In the genomic region with DNA sequence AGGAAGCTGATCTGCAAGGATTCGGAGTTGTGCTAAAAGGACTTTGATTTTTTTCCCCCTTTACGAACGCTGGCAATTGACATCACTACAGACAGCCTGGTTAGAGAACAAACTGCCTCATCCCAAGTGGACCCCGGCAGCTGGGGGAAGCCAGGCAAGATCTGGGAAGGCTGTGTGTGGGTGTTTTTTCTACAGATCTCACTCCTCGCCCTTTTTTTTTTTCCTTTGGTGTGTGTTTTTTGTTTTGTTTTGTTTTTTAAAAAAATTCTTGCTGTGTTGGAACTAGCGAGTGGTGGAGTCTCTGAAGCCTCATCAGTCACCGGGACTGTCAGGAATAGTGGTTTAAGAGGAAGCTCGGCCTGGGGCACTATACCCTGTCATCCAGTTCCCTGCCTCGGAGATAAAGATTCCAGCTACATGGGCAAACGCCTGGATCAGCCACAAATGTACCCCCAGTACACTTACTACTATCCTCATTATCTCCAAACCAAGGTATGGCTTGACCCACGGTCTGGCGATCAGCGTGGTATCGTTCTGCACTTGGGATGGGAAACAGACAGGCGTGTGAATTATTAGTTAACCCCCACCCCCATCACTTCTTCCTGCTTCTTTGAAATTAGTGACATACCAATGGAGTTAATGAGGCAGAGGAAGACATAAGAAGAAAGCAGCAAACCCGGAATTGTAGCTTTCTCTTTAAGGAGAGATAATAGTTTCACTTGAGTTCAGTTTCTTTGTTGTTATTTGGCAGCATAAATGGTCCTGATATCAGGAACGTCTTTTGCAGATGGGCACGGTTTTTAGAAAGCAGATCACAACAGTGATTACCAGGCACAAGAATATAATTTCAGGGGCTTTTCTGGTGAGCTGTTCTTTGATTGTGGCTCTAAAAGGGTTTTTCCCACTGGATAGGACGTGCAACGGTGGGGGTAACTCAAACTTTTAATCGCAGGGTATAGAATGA, we compare ENCODE assay signal across 8 cellular contexts. TPM values are rescaled to one million over a fixed set of nuclear protein-coding genes. Genes with fewer than 3 reads are reported as not detected.
DNase-seq lines count a peak whose midpoint lies in the region; ATAC-seq and TF ChIP-seq lines count a peak whose summit lies in the region.

No MANE protein-coding gene starts in this region.

- H3K9me3 ChIP-seq in MG63 (no peaks in the 10 kb centered on the region), lower lobe of right lung (no peaks in the 10 kb centered on the region), tibial artery (no peaks in the 10 kb centered on the region)

- H3K9me3 Mint-ChIP-seq in chondrocyte (ENCODE audit: low read depth), result no peaks in the 10 kb centered on the region

- peaks cover 44% of the 10 kb centered on the region for H3K4me1 Mint-ChIP-seq in chondrocyte (ENCODE audit: low read depth)

- ATAC-seq in GM21723 (IDR thresholded peaks at IDR 0.05; ENCODE audit: unreplicated experiment), result peak; percentile 64
- peak; percentile 29 to 49 for ATAC-seq in lower lobe of right lung

- no peaks in the 10 kb centered on the region for H3K4me1 ChIP-seq in lower lobe of right lung
- peaks cover 0 to 26% (median 6%) of the 10 kb centered on the region in 4 donors for H3K4me1 ChIP-seq in tibial artery

- H3K27ac ChIP-seq in lower lobe of right lung, result peak overlapping the region; percentile 85
- peak overlapping the region; percentile 82 to 89 for H3K27ac ChIP-seq in tibial artery

- intact Hi-C loops in lower lobe of right lung (cut with DNase I), result loop anchor here (10.0 kb wide), 1 partner anchor 53 kb away; no protein-coding TSS in a partner anchor
- intact Hi-C loops in tibial artery (cut with DNase I; ENCODE audit: low total_unique reads), result loop anchor here (5.0 kb wide), 2 partner anchors 246 to 481 kb away; no protein-coding TSS in a partner anchor

- DNase-seq in GM12864 (ENCODE audit: low read depth) (no peak), MG63 (peak; percentile 9), chondrocyte (ENCODE audit: low spot score) (no peak), lower lobe of right lung (no peak), tibial artery (peak in 1 of 2 donors; percentile 32), mesenteric fat pad (ENCODE audit: low spot score) (no peak), AML-193 (lab: John Stamatoyannopoulos, UW) (no peak)

- H3K36me3 ChIP-seq in MG63, result no peaks in the 10 kb centered on the region
- H3K36me3 ChIP-seq in lower lobe of right lung, result no peaks in the 10 kb centered on the region
- no peaks in the 10 kb centered on the region for H3K36me3 ChIP-seq in tibial artery

- no peak for TF ChIP-seq CTCF in GM12864 (IDR thresholded peaks at IDR 0.05; ENCODE audit: low read depth, low read length, missing control alignments)
- no peak for TF ChIP-seq CTCF in chondrocyte (IDR thresholded peaks at IDR 0.05)
- TF ChIP-seq CTCF in lower lobe of right lung (IDR thresholded peaks at IDR 0.05), result no peak
- no peak for TF ChIP-seq CTCF in tibial artery (IDR thresholded peaks at IDR 0.05)

- H3K27me3 ChIP-seq in MG63 (no peaks in the 10 kb centered on the region), lower lobe of right lung (ENCODE audit: low read depth) (no peaks in the 10 kb centered on the region), tibial artery (no peaks in the 10 kb centered on the region)

- H3K27ac Mint-ChIP-seq in chondrocyte (ENCODE audit: unreplicated experiment), result peak overlapping the region; percentile 99

- H3K36me3 Mint-ChIP-seq in chondrocyte (ENCODE audit: low read depth), result no peaks in the 10 kb centered on the region

- H3K4me3 ChIP-seq in GM12864 (ENCODE audit: low read depth, low read length) (peak overlapping the region; percentile 67), MG63 (peak overlapping the region; percentile 60), lower lobe of right lung (peak overlapping the region; percentile 64), tibial artery (peak overlapping the region; percentile 56 to 64)

- no peaks in the 10 kb centered on the region for H3K27me3 Mint-ChIP-seq in chondrocyte (ENCODE audit: low read depth)

- peak overlapping the region; percentile 94 for H3K4me3 Mint-ChIP-seq in chondrocyte (ENCODE audit: unreplicated experiment)

RNA-seq across cellular contexts. Expression of a gene that starts 0.7 kb away (rescaled TPM):
- 3.0 and 12.0 TPM in 2 replicates for total RNA-seq in MG63 (2014; rRNA removed; shearing (Covaris generic); ENCODE audit: low replicate concordance)
- 46.7 to 82.6 TPM (median 47.6 TPM) in 3 replicates for total RNA-seq in chondrocyte
- total RNA-seq in lower lobe of right lung, result 58.5 TPM
- total RNA-seq in mesenteric fat pad, result 127 TPM
